In the genomic region with DNA sequence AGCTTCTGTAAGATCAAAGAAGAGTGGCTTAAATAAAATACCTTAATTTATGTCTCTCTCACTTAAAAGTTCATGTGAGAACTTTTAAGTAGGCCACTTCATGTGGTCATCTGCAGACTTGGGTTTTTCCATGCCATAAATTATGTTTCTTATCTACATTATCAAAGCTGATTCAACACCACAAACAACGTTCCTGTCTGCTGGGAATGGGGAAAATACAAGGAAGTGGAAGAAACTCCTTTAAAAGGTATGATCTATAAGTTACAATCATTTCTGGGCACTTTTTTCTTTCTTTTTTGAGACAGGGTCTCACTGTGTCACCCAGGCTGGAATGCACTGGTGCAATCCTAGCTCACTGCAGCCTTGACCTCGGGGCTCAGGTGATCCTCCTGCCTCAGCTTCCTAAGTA, we compare ENCODE assay signal across 31 cellular contexts. TPM values are rescaled to one million over a fixed set of nuclear protein-coding genes. Genes with fewer than 3 reads are reported as not detected.
A peak's percentile ranks its signal among the peaks of the same experiment; 100 is the strongest.
DNase-seq lines count a peak whose midpoint lies in the region; ATAC-seq and TF ChIP-seq lines count a peak whose summit lies in the region.
"Had no signal": no experiment of that assay in that cellular context is flagged by ENCODE, and none has a peak within 500 bp of the region (broad histone marks: within the 10 kb centered on the region; RNA-seq: fewer than 3 reads in every experiment).

No MANE protein-coding gene starts in this region.

- no peak overlapping the region for H3K4me3 Mint-ChIP-seq in activated naive CD4-positive, alpha-beta T cell treated with anti-CD3 and anti-CD28 coated beads for 36 hours
- no peak overlapping the region for H3K4me3 Mint-ChIP-seq in activated naive CD8-positive, alpha-beta T cell treated with anti-CD3 and anti-CD28 coated beads, Interleukin-2, amount 50 U/mL, for 24 hours
- H3K4me3 Mint-ChIP-seq: effector memory CD8-positive, alpha-beta T cell; stimulated activated effector memory CD8-positive, alpha-beta T cell treated with anti-CD3 and anti-CD28 coated beads, Interleukin-12 subunit alpha, Interleukin-12 subunit beta, amount 100 ng/mL, for 72 hours had no signal

- H3K4me1 Mint-ChIP-seq in activated naive CD4-positive, alpha-beta T cell treated with anti-CD3 and anti-CD28 coated beads for 36 hours (ENCODE audit: low read depth): no peaks in the 10 kb centered on the region
- H3K4me1 Mint-ChIP-seq in activated naive CD8-positive, alpha-beta T cell treated with anti-CD3 and anti-CD28 coated beads, Interleukin-2, amount 50 U/mL, for 24 hours: no peaks in the 10 kb centered on the region
- H3K4me1 Mint-ChIP-seq: stimulated activated effector memory CD8-positive, alpha-beta T cell treated with anti-CD3 and anti-CD28 coated beads, Interleukin-12 subunit alpha, Interleukin-12 subunit beta, amount 100 ng/mL, for 72 hours had no signal

- DNase-seq in activated naive CD4-positive, alpha-beta T cell treated with anti-CD3 and anti-CD28 coated beads for 36 hours: no peak
- no peak for DNase-seq in activated naive CD4-positive, alpha-beta T cell (lab: John Stamatoyannopoulos, UW)
- DNase-seq in SW480 (ENCODE audit: low spot score) (peak; percentile 49), kidney epithelial cell (ENCODE audit: low read depth) (peak; percentile 63), NCI-H2029 (lab: John Stamatoyannopoulos, UW) (no peak)
- DNase-seq in activated naive CD8-positive, alpha-beta T cell treated with anti-CD3 and anti-CD28 coated beads, Interleukin-2, amount 50 U/mL, for 24 hours: no peak
- DNase-seq in activated CD8-positive, alpha-beta memory T cell treated with anti-CD3 and anti-CD28 coated beads, Interleukin-2, amount 50 U/mL, for 48 hours: no peak
- DNase-seq: 8988T; activated CD4-positive, alpha-beta T cell treated with anti-CD3 and anti-CD28 coated beads for 48 hours; activated T-cell treated with anti-CD3 and anti-CD28 coated beads for 4 hours; Caco-2; colonic mucosa; DMS79; effector memory CD8-positive, alpha-beta T cell; KBM-7; MM.1S; NCI-H2081; NCI-H526; NK-92 treated with Interleukin-12 subunit alpha and Interleukin-12 subunit beta, amount 100 ng/mL, for 24 hours; ovary; retina; SHP77 treated with DMSO at 0.1 percent for 48 hours; SW 1271; T1000; transverse colon; WERI-Rb-1 had no signal

- H3K36me3 Mint-ChIP-seq in activated naive CD4-positive, alpha-beta T cell treated with anti-CD3 and anti-CD28 coated beads for 36 hours (ENCODE audit: low read depth): no peaks in the 10 kb centered on the region
- no peaks in the 10 kb centered on the region for H3K36me3 Mint-ChIP-seq in activated naive CD8-positive, alpha-beta T cell treated with anti-CD3 and anti-CD28 coated beads, Interleukin-2, amount 50 U/mL, for 24 hours (ENCODE audit: low read depth)
- H3K36me3 Mint-ChIP-seq: activated naive CD4-positive, alpha-beta T cell treated with anti-CD3 and anti-CD28 coated beads, Interleukin-2, amount 50 U/mL, for 72 hours; stimulated activated effector memory CD8-positive, alpha-beta T cell treated with anti-CD3 and anti-CD28 coated beads, Interleukin-12 subunit alpha, Interleukin-12 subunit beta, amount 100 ng/mL, for 72 hours had no signal

- intact Hi-C loops in activated naive CD4-positive, alpha-beta T cell treated with anti-CD3 and anti-CD28 coated beads for 36 hours (cut with micrococcal nuclease): no loop called here

- CTCF ChIA-PET in activated naive CD4-positive, alpha-beta T cell treated with anti-CD3 and anti-CD28 coated beads for 36 hours (lab: Charles Lee): no interaction called here

- no peaks in the 10 kb centered on the region for H3K27me3 ChIP-seq in kidney epithelial cell (ENCODE audit: control insufficient read depth, insufficient read depth, low read length)
- H3K27me3 ChIP-seq: colonic mucosa, ovary, transverse colon had no signal

- TF ChIP-seq CTCF in kidney epithelial cell (IDR thresholded peaks at IDR 0.05; ENCODE audit: insufficient read depth, low read length, poor library complexity, severe bottlenecking): no peak

- H3K9me3 Mint-ChIP-seq in activated naive CD4-positive, alpha-beta T cell treated with anti-CD3 and anti-CD28 coated beads for 36 hours: no peaks in the 10 kb centered on the region
- H3K9me3 Mint-ChIP-seq in activated naive CD8-positive, alpha-beta T cell treated with anti-CD3 and anti-CD28 coated beads, Interleukin-2, amount 50 U/mL, for 24 hours: no peaks in the 10 kb centered on the region
- H3K9me3 Mint-ChIP-seq: activated T-helper 2 cell treated with anti-CD3 and anti-CD28 coated beads, Interferon-gamma antibody, Interleukin-2, Interleukin-4, amounts not matched to agents 10 μg/mL and 5 μg/mL and 100 μg/mL, durations not matched to agents 14 hours and 24 hours and 36 hours; effector memory CD8-positive, alpha-beta T cell; stimulated activated effector memory CD8-positive, alpha-beta T cell treated with anti-CD3 and anti-CD28 coated beads, Interleukin-12 subunit alpha, Interleukin-12 subunit beta, amount 100 ng/mL, for 72 hours had no signal

- no peak for ATAC-seq in GM18873 (IDR thresholded peaks at IDR 0.05; ENCODE audit: low FRiP score, unreplicated experiment)
- no peak for ATAC-seq in activated naive CD8-positive, alpha-beta T cell treated with anti-CD3 and anti-CD28 coated beads, Interleukin-2, amount 50 U/mL, for 24 hours
- ATAC-seq: activated naive CD4-positive, alpha-beta T cell treated with anti-CD3 and anti-CD28 coated beads, Interleukin-2, amount 50 U/mL, for 72 hours; effector memory CD8-positive, alpha-beta T cell; HCT116; stimulated activated effector memory CD8-positive, alpha-beta T cell treated with anti-CD3 and anti-CD28 coated beads, Interleukin-12 subunit alpha, Interleukin-12 subunit beta, amount 100 ng/mL, for 72 hours had no signal

- no peak overlapping the region for H3K4me3 ChIP-seq in kidney epithelial cell (ENCODE audit: low read depth, low read length)
- H3K4me3 ChIP-seq: colonic mucosa, ovary, transverse colon had no signal

- no peaks in the 10 kb centered on the region for H3K36me3 ChIP-seq in kidney epithelial cell (ENCODE audit: control insufficient read depth, insufficient read depth, low read length)
- H3K36me3 ChIP-seq: colonic mucosa, ovary, transverse colon, WERI-Rb-1 had no signal

- no peaks in the 10 kb centered on the region for H3K27me3 Mint-ChIP-seq in activated naive CD4-positive, alpha-beta T cell treated with anti-CD3 and anti-CD28 coated beads for 36 hours (ENCODE audit: low read depth)
- peaks cover 2% of the 10 kb centered on the region for H3K27me3 Mint-ChIP-seq in activated naive CD8-positive, alpha-beta T cell treated with anti-CD3 and anti-CD28 coated beads, Interleukin-2, amount 50 U/mL, for 24 hours

- peak overlapping the region; percentile 39 for H3K27ac Mint-ChIP-seq in activated naive CD4-positive, alpha-beta T cell treated with anti-CD3 and anti-CD28 coated beads for 36 hours
- H3K27ac Mint-ChIP-seq in activated naive CD8-positive, alpha-beta T cell treated with anti-CD3 and anti-CD28 coated beads, Interleukin-2, amount 50 U/mL, for 24 hours: no peak overlapping the region
- H3K27ac Mint-ChIP-seq: activated naive CD4-positive, alpha-beta T cell treated with anti-CD3 and anti-CD28 coated beads, Interleukin-2, amount 50 U/mL, for 72 hours; activated T-helper 2 cell treated with anti-CD3 and anti-CD28 coated beads, Interferon-gamma antibody, Interleukin-2, Interleukin-4, amounts not matched to agents 10 μg/mL and 5 μg/mL and 100 μg/mL, durations not matched to agents 14 hours and 24 hours and 36 hours; effector memory CD8-positive, alpha-beta T cell; stimulated activated effector memory CD8-positive, alpha-beta T cell treated with anti-CD3 and anti-CD28 coated beads, Interleukin-12 subunit alpha, Interleukin-12 subunit beta, amount 100 ng/mL, for 72 hours had no signal

RNA-seq across cellular contexts. Expression of gene OTUD1, which starts 16.9 kb away (rescaled TPM):
- 10 to 100 TPM; 15.7 to 16.0 TPM for total RNA-seq in activated naive CD4-positive, alpha-beta T cell treated with anti-CD3 and anti-CD28 coated beads for 36 hours
- total RNA-seq in kidney epithelial cell: 13.7 and 14.4 TPM in 2 replicates

Comparison
In these comparisons a context has a peak if more than half of its experiments do, and no peak if none do; other contexts are left out.
1. DNase-seq: peak in SW480 (single experiment) and kidney epithelial cell (single experiment); none in activated naive CD4-positive, alpha-beta T cell treated with anti-CD3 and anti-CD28 coated beads for 36 hours (single experiment), activated naive CD4-positive, alpha-beta T cell (0 of 4), activated naive CD8-positive, alpha-beta T cell treated with anti-CD3 and anti-CD28 coated beads, Interleukin-2, amount 50 U/mL, for 24 hours (single experiment), activated CD8-positive, alpha-beta memory T cell treated with anti-CD3 and anti-CD28 coated beads, Interleukin-2, amount 50 U/mL, for 48 hours (single experiment) and NCI-H2029 (single experiment).